In the genomic region with DNA sequence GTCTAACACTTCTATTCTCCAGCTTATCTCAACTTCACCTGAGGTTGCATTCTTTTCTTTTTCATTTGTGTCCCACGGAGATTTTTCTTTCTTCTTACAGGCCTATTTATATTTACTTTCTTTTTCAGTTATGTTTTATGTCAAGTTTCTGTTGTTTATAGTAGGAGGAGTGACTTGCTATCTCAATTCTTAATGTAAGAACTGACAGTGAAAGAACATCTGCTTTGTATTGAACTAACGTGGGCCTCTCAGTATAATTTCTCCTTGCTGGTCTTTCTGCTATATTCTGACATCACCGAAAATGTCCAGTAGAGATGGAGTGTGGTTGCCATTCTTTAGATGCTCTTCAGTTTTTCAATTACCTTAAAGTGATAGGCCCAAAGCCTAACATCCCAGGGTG, we compare ENCODE assay signal across 16 cellular contexts.
DNase-seq lines count a peak whose midpoint lies in the region; ATAC-seq and TF ChIP-seq lines count a peak whose summit lies in the region.
"Had no signal": no experiment of that assay in that cellular context is flagged by ENCODE, and none has a peak within 500 bp of the region (broad histone marks: within the 10 kb centered on the region; RNA-seq: fewer than 3 reads in every experiment).

No MANE protein-coding gene starts in this region.

- no peaks in the 10 kb centered on the region for H3K79me2 ChIP-seq in Loucy (ENCODE audit: insufficient read depth, low read length)
- no peaks in the 10 kb centered on the region for H3K79me2 ChIP-seq in H9 (ENCODE audit: insufficient read depth, low read length)

- no peaks in the 10 kb centered on the region for H3K23me2 ChIP-seq in H9 (ENCODE audit: insufficient read length, low read depth, low read length, poor library complexity, severe bottlenecking)

- H3F3A ChIP-seq in Loucy (ENCODE audit: low read depth), result no peaks in the 10 kb centered on the region

- no peak overlapping the region for H3K27ac Mint-ChIP-seq in H9
- H3K27ac Mint-ChIP-seq in type B pancreatic cell, result no peak overlapping the region
- H3K27ac Mint-ChIP-seq: activated CD8-positive, alpha-beta T cell treated with anti-CD3 and anti-CD28 coated beads, Interleukin-2, amount 10 ng/mL, durations not matched to agents 7 days and 5 days; natural killer cell had no signal

- H3K4me3 Mint-ChIP-seq in H9, result no peak overlapping the region
- H3K4me3 Mint-ChIP-seq in type B pancreatic cell, result no peak overlapping the region
- H3K4me3 Mint-ChIP-seq: activated CD8-positive, alpha-beta T cell treated with anti-CD3 and anti-CD28 coated beads, Interleukin-2, amount 10 ng/mL, durations not matched to agents 7 days and 5 days; natural killer cell had no signal

- TF ChIP-seq CTCF in GM13977 (IDR thresholded peaks at IDR 0.05; ENCODE audit: extremely low read depth, insufficient read depth, missing control alignments) (no peak), Loucy (conservative IDR thresholded peaks at IDR 0.05; ENCODE audit: low read length) (no peak), H9 (conservative IDR thresholded peaks at IDR 0.05) (no peak), uterus (IDR thresholded peaks at IDR 0.05) (no peak), type B pancreatic cell (conservative IDR thresholded peaks at IDR 0.05) (no peak)

- H3K9ac ChIP-seq in Loucy (ENCODE audit: low read depth, low read length, poor library complexity, severe bottlenecking) (no peak overlapping the region), H9 (ENCODE audit: extremely low read depth, insufficient read length, low read length) (no peak overlapping the region)

- H2BK12ac ChIP-seq in H9 (ENCODE audit: insufficient read length, low read depth, low read length), result no peak overlapping the region

- H3K36me3 ChIP-seq in Loucy (ENCODE audit: insufficient read depth, low read length) (no peaks in the 10 kb centered on the region), uterus (no peaks in the 10 kb centered on the region)
- H3K36me3 ChIP-seq: SJSA1 had no signal

- H3K4me2 ChIP-seq in Loucy (ENCODE audit: low read depth, low read length, poor library complexity, severe bottlenecking) (no peak overlapping the region), H9 (ENCODE audit: insufficient read depth, insufficient read length, low read length) (no peak overlapping the region)

- H3K27me3 Mint-ChIP-seq in H9 (ENCODE audit: low read depth) (no peaks in the 10 kb centered on the region), type B pancreatic cell (peaks cover 17% of the 10 kb centered on the region)

- H3K27ac ChIP-seq in H9 (ENCODE audit: insufficient read length, low read depth, low read length) (no peak overlapping the region), uterus (no peak overlapping the region)
- H3K27ac ChIP-seq: C4-2B, SJSA1 had no signal

- H3K4me3 ChIP-seq in Loucy (ENCODE audit: low read length, poor library complexity, severe bottlenecking), result no peak overlapping the region
- no peak overlapping the region for H3K4me3 ChIP-seq in uterus
- H3K4me3 ChIP-seq: SJSA1 had no signal

- H3K4me1 Mint-ChIP-seq in H9 (no peaks in the 10 kb centered on the region), type B pancreatic cell (ENCODE audit: unreplicated experiment) (peaks cover 10% of the 10 kb centered on the region)
- H3K4me1 Mint-ChIP-seq: natural killer cell had no signal

- DNase-seq in GM13977 (ENCODE audit: low spot score) (peak; percentile 15), H9 (no peak), uterus (no peak), type B pancreatic cell (ENCODE audit: extremely low spot score, unreplicated experiment) (no peak)
- DNase-seq in activated CD4-positive, alpha-beta T cell treated with anti-CD3 and anti-CD28 coated beads, Interleukin-2, amount 50 U/mL, for 4 hours, result no peak
- DNase-seq: activated CD8-positive, alpha-beta T cell treated with anti-CD3 and anti-CD28 coated beads, Interleukin-2, amount 10 ng/mL, durations not matched to agents 7 days and 5 days; aorta; IMR-90; natural killer cell; NCI-H2171; stimulated activated CD4-positive, alpha-beta T cell treated with anti-CD3 and anti-CD28 coated beads, Interleukin-15, amount 100 ng/mL, for 24 hours had no signal

- no peak overlapping the region for H4K5ac ChIP-seq in H9 (ENCODE audit: insufficient read length, low read depth, low read length)

- no peaks in the 10 kb centered on the region for H3K79me1 ChIP-seq in H9 (ENCODE audit: insufficient read depth, low read depth, low read length, poor library complexity, severe bottlenecking)

- H4K91ac ChIP-seq in H9 (ENCODE audit: insufficient read length, low read depth, low read length), result no peak overlapping the region

- no peaks in the 10 kb centered on the region for H3K9me3 Mint-ChIP-seq in H9
- no peaks in the 10 kb centered on the region for H3K9me3 Mint-ChIP-seq in type B pancreatic cell
- H3K9me3 Mint-ChIP-seq: natural killer cell had no signal

- H3K9me3 ChIP-seq in Loucy (ENCODE audit: insufficient read depth, low read depth, low read length) (no peaks in the 10 kb centered on the region), H9 (ENCODE audit: control insufficient read depth, low read depth, low read length) (no peaks in the 10 kb centered on the region), uterus (no peaks in the 10 kb centered on the region)
- H3K9me3 ChIP-seq: SJSA1 had no signal

- no peak overlapping the region for H2AK5ac ChIP-seq in H9 (ENCODE audit: insufficient read length, low read length)

- H3K36me3 Mint-ChIP-seq in H9 (ENCODE audit: insufficient read depth in 1 of 3, low read depth in 3 of 3) (no peaks in the 10 kb centered on the region), type B pancreatic cell (no peaks in the 10 kb centered on the region)
- H3K36me3 Mint-ChIP-seq: natural killer cell had no signal

- H3K56ac ChIP-seq in H9 (ENCODE audit: insufficient read length, low read depth, low read length), result no peak overlapping the region

- H4K20me1 ChIP-seq in Loucy (ENCODE audit: insufficient read depth, low read length, poor library complexity, severe bottlenecking) (no peaks in the 10 kb centered on the region), H9 (ENCODE audit: control insufficient read depth, insufficient read depth, insufficient read length) (no peaks in the 10 kb centered on the region)

- no peaks in the 10 kb centered on the region for H3K9me2 ChIP-seq in Loucy (replicated peaks; ENCODE audit: low read depth, low read length)

- no peak overlapping the region for H3K23ac ChIP-seq in H9 (ENCODE audit: insufficient read length, low read depth, low read length)

- no peak overlapping the region for H3K14ac ChIP-seq in H9 (ENCODE audit: insufficient read depth, low read length)

- no peak overlapping the region for H3K4ac ChIP-seq in H9 (ENCODE audit: low read depth, low read length)

- TF ChIP-seq POLR2A in uterus (IDR thresholded peaks at IDR 0.05), result no peak

- H2BK5ac ChIP-seq in H9 (ENCODE audit: insufficient read length, low read length), result no peak overlapping the region

- ATAC-seq in GM19467 (IDR thresholded peaks at IDR 0.05; ENCODE audit: unreplicated experiment) (peak; percentile 76), HG02885 (IDR thresholded peaks at IDR 0.05; ENCODE audit: poor library complexity, unreplicated experiment) (peak; percentile 94)
- ATAC-seq: activated CD8-positive, alpha-beta T cell treated with anti-CD3 and anti-CD28 coated beads, Interleukin-2, amount 10 ng/mL, durations not matched to agents 7 days and 5 days; natural killer cell had no signal

- no CpG with 5 or more reads among the region's 3 CpGs for WGBS in H9 (ENCODE audit: extremely low coverage, insufficient read length, low lambda C conversion rate)

- H2AFZ ChIP-seq in Loucy (ENCODE audit: low read length) (peak overlapping the region; percentile 39), H9 (ENCODE audit: low read length) (no peak overlapping the region)

- no peak overlapping the region for H3K18ac ChIP-seq in H9 (ENCODE audit: insufficient read length, low read depth, low read length)

- H2BK120ac ChIP-seq in H9 (ENCODE audit: low read depth, low read length, poor library complexity, severe bottlenecking), result no peak overlapping the region

- peaks cover 4% of the 10 kb centered on the region for H3K4me1 ChIP-seq in Loucy (ENCODE audit: insufficient read depth, low read length, poor library complexity, severe bottlenecking)
- no peaks in the 10 kb centered on the region for H3K4me1 ChIP-seq in H9 (ENCODE audit: insufficient read depth, low read length)
- H3K4me1 ChIP-seq in uterus, result no peaks in the 10 kb centered on the region
- H3K4me1 ChIP-seq: SJSA1 had no signal

- intact Hi-C loops in uterus (cut with DNase I; ENCODE audit: low total_unique reads), result no loop called here

- no peak overlapping the region for H2BK15ac ChIP-seq in H9 (ENCODE audit: low read depth, low read length)

- no peak overlapping the region for H2BK20ac ChIP-seq in H9 (ENCODE audit: low read depth, low read length, poor library complexity, severe bottlenecking)

- no peak overlapping the region for H3T11ph ChIP-seq in H9 (ENCODE audit: low read length)

- no peak overlapping the region for H4K8ac ChIP-seq in H9 (replicated peaks; ENCODE audit: insufficient read length, low read depth, low read length)

- H3K27me3 ChIP-seq in Loucy (ENCODE audit: insufficient read depth, low read length, poor library complexity, severe bottlenecking) (no peaks in the 10 kb centered on the region), H9 (ENCODE audit: insufficient read depth, low read length) (no peaks in the 10 kb centered on the region), uterus (no peaks in the 10 kb centered on the region)
- H3K27me3 ChIP-seq: SJSA1 had no signal

- in situ Hi-C loops in GM13977 (cut with MboI; ENCODE audit: low pct_unique_long_range_greater_than_20kb, low sequenced_read_pairs, unreplicated experiment), result loop anchor here (25.0 kb wide), 1 partner anchor 626 kb away; no protein-coding TSS in a partner anchor
